ENCODE assay signal across 10 cellular contexts in the genomic region with DNA sequence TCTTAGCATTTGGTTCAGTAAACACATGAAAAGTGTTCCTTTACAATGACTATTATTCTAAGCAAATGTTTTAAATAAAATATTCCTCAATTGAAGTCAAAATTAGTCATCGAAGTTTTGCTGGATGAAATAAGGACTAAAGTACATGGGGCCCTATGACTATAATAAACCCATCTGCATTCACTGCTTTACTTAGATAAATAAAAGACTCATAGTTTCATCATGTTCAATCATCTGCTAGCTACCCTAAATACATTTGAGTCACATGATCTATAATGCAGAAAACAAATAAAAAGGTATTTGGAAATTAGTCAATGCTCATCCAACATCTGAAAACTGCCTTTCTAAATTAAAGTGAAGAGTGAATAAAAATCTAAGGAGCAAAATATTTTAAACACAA.
DNase-seq lines count a peak whose midpoint lies in the region; ATAC-seq, FAIRE-seq and TF ChIP-seq lines count a peak whose summit lies in the region.
"Had no signal": no experiment of that assay in that cellular context is flagged by ENCODE, and none has a peak within 500 bp of the region (broad histone marks: within the 10 kb centered on the region; RNA-seq: fewer than 3 reads in every experiment).

No MANE protein-coding gene starts in this region.

- DNase-seq in BJ (ENCODE audit: low read depth) (peak; percentile 21), RWPE2 (ENCODE audit: low spot score) (no peak), fibroblast of peridontal ligament (ENCODE audit: extremely low read depth) (peak; percentile 75), DMS153 treated with DMSO at 0.1 percent for 48 hours (lab: John Stamatoyannopoulos, UW; ENCODE audit: unreplicated experiment) (no peak), UCSD-AML1 (lab: John Stamatoyannopoulos, UW; ENCODE audit: unreplicated experiment) (no peak), H54 (ENCODE audit: insufficient read length, low spot score) (no peak), activated gamma-delta T cell (lab: John Stamatoyannopoulos, UW) (no peak)
- DNase-seq: GDM1, upper lobe of right lung had no signal

- H3K27me3 ChIP-seq in BJ (ENCODE audit: control insufficient read depth, insufficient read depth, low read length) = no peaks in the 10 kb centered on the region
- H3K27me3 ChIP-seq in RWPE2 (ENCODE audit: insufficient read depth, poor library complexity, severe bottlenecking) = no peaks in the 10 kb centered on the region
- H3K27me3 ChIP-seq: upper lobe of right lung had no signal

- CTCF ChIA-PET in BJ (lab: Yijun Ruan, JAX) = no interaction called here

- TF ChIP-seq CTCF in BJ (IDR thresholded peaks at IDR 0.05; ENCODE audit: insufficient read depth, low read depth, low read length) (no peak), RWPE2 (IDR thresholded peaks at IDR 0.05; ENCODE audit: poor library complexity, severe bottlenecking) (no peak)

- FAIRE-seq in H54 (lab: Jason Lieb, UNC) = no peak

- peaks cover 8% of the 10 kb centered on the region for H3K4me1 ChIP-seq in RWPE2 (ENCODE audit: insufficient read depth, poor library complexity, severe bottlenecking)
- H3K4me1 ChIP-seq: upper lobe of right lung had no signal

- H3K9me3 ChIP-seq in RWPE2 (ENCODE audit: severe bottlenecking) = peaks cover 3% of the 10 kb centered on the region
- H3K9me3 ChIP-seq: upper lobe of right lung had no signal

- H3K36me3 ChIP-seq in BJ (ENCODE audit: control insufficient read depth, insufficient read depth, low read length) (no peaks in the 10 kb centered on the region), RWPE2 (ENCODE audit: low read depth) (peaks cover 6% of the 10 kb centered on the region; the same call in 1 of the 2 replicates)
- H3K36me3 ChIP-seq: upper lobe of right lung had no signal

- ATAC-seq in GM18868 (IDR thresholded peaks at IDR 0.05; ENCODE audit: unreplicated experiment) (peak; percentile 2), RWPE2 (ENCODE audit: low read depth) (peak; percentile 80)

- peak overlapping the region; percentile 39 for H3K27ac ChIP-seq in RWPE2 (ENCODE audit: poor library complexity, severe bottlenecking)
- H3K27ac ChIP-seq: upper lobe of right lung had no signal

- POLR2A ChIA-PET in BJ (lab: Charles Lee) = no interaction called here

- H3K4me3 ChIP-seq in BJ (ENCODE audit: low read depth, low read length) (no peak overlapping the region), RWPE2 (ENCODE audit: severe bottlenecking) (no peak overlapping the region)
- H3K4me3 ChIP-seq: upper lobe of right lung had no signal

- TF ChIP-seq POLR2A in H54 (IDR thresholded peaks at IDR 0.05; ENCODE audit: low read depth, low read length) = no peak

Comparison
In these comparisons a context has a peak if more than half of its experiments do, and no peak if none do; other contexts are left out.
1. DNase-seq: peak in BJ (single experiment) and fibroblast of peridontal ligament (single experiment); none in RWPE2 (single experiment), DMS153 treated with DMSO at 0.1 percent for 48 hours (single experiment), UCSD-AML1 (single experiment), H54 (single experiment) and activated gamma-delta T cell (single experiment).